Comparison of ENCODE assay signal across 1 cellular context in the genomic region with DNA sequence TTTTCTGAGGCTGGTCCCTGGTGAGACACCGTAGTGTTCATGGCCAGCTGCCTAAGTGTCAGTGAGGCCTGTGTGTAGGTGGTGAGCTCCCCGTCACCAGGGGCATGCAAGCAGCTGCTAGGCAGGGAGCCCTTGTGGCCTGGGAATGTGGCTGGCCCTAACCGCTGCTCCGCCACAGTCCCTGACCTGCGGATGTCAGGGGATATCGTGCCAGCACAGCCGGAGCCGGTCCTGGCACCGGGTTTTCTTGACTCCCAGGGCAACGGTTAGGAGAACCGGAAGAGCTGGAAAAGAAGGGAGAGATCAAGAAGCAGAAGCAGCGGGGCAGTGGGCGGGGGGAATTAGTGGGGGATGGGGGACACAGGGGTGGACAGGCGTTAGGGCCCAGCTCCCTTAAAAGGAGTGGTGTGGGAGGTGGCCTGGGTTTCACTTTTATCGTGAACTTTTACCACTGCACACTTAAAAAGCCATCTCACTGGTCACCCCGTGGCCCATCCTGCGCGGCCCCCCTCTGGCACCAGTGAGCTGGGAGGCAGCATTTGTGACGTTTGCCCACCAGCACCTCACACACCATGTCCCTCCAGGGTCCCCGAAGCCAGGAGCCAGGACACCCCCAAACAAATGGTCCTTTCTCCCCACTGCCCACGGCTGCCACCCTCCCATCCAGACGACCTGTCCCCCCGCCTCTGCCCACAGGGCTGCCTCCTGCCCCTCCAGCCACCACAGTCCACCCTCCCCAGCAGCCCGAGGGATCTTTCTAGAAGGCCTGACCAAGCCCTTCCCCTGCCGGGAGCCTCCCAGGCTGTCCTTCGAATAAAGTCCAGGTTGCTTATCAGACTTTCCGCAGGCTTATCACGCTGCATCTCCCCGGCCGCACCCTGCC.
TF ChIP-seq lines count a peak whose summit lies in the region.

No MANE protein-coding gene starts in this region.

TF ChIP-seq in K562, 482 proteins besides CTCF, POLR2A, EP300 and RAD21 (continued from another document and continues in another):
- TF ChIP-seq, protein P1, sequence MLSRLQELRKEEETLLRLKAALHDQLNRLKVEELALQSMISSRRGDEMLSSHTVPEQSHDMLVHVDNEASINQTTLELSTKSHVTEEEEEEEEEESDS (CRISPR knock-in tag; IDR thresholded peaks at IDR 0.05), result no peak
- TF ChIP-seq HOXB6 (CRISPR knock-in tag; IDR thresholded peaks at IDR 0.05; ENCODE audit: borderline replicate concordance) (no peak), TEAD1 (CRISPR knock-in tag; IDR thresholded peaks at IDR 0.05) (peak; percentile 8 to 85; a peak in 2 of 4 replicates), ZNF583 (CRISPR knock-in tag; IDR thresholded peaks at IDR 0.05) (peak; percentile 28; the same call in 1 of the 2 replicates), HDAC2 (IDR thresholded peaks at IDR 0.05) (peak; percentile 100), TAF1 (IDR thresholded peaks at IDR 0.05; ENCODE audit: control insufficient read depth, extremely low read depth, insufficient read depth, low read length, severe bottlenecking) (peak; percentile 66), YY1 (IDR thresholded peaks at IDR 0.05; ENCODE audit: borderline replicate concordance in 1 of 3, control insufficient read depth in 1 of 3, extremely low read depth in 1 of 3, insufficient read depth in 3 of 3, insufficient read length in 1 of 3, insufficient replicate concordance in 2 of 3, low read depth in 1 of 3, low read length in 2 of 3) (peak in 2 of 3 experiments; percentile 43 to 52), ZNF282 (CRISPR knock-in tag; IDR thresholded peaks at IDR 0.05) (no peak), ZNF24 (IDR thresholded peaks at IDR 0.05) (peak; percentile 81), KDM5B (IDR thresholded peaks at IDR 0.05; ENCODE audit: insufficient replicate concordance, low read depth, low read length) (peak; percentile 36), ZNF263 (CRISPR knock-in tag; IDR thresholded peaks at IDR 0.05; ENCODE audit: borderline replicate concordance) (peak; percentile 73), ZBTB17 (CRISPR knock-in tag; IDR thresholded peaks at IDR 0.05) (peak; percentile 54), ILF3 (IDR thresholded peaks at IDR 0.05; ENCODE audit: borderline replicate concordance) (no peak), HNRNPH1 (optimal IDR thresholded peaks at IDR 0.05; ENCODE audit: low read depth, low read length) (no peak), SP1 (CRISPR knock-in tag; IDR thresholded peaks at IDR 0.05) (peak; percentile 94), ZNF133 (CRISPR knock-in tag; IDR thresholded peaks at IDR 0.05) (no peak), JUN (IDR thresholded peaks at IDR 0.05; ENCODE audit: borderline replicate concordance, low read depth, low read length) (no peak), JUN (CRISPR knock-in tag; IDR thresholded peaks at IDR 0.05; ENCODE audit: borderline replicate concordance) (0 out of 2 replicates have a peak, but pooled peaks have one; percentile 27), ZNF3 (CRISPR knock-in tag; IDR thresholded peaks at IDR 0.05) (no peak), ZNF644 (tag; IDR thresholded peaks at IDR 0.05; ENCODE audit: low read depth) (peak; percentile 77), ZNF830 (CRISPR knock-in tag; IDR thresholded peaks at IDR 0.05) (peak; percentile 74; the same call in 1 of the 2 replicates), RBFOX2 (IDR thresholded peaks at IDR 0.05; ENCODE audit: low read depth, low read length) (peak; percentile 81), WHSC1 (IDR thresholded peaks at IDR 0.05; ENCODE audit: low read length) (no peak), MYNN (IDR thresholded peaks at IDR 0.05) (peak; percentile 46), MYNN (CRISPR knock-in tag; IDR thresholded peaks at IDR 0.05) (no peak), EGR1 (conservative IDR thresholded peaks at IDR 0.05) (peak; percentile 48), SUPT5H (IDR thresholded peaks at IDR 0.05) (peak; percentile 83), SRSF3 (IDR thresholded peaks at IDR 0.05; ENCODE audit: insufficient read depth, low read length) (no peak), CBX3 (IDR thresholded peaks at IDR 0.05; ENCODE audit: borderline replicate concordance in 1 of 2, low read length in 2 of 2) (peak; percentile 38 to 97), KLF16 (IDR thresholded peaks at IDR 0.05) (no peak), ZNF79 (CRISPR knock-in tag; IDR thresholded peaks at IDR 0.05; ENCODE audit: low read depth) (no peak), CTBP1 (IDR thresholded peaks at IDR 0.05; ENCODE audit: borderline replicate concordance) (peak; percentile 43; the same call in 1 of the 2 replicates), RBM25 (IDR thresholded peaks at IDR 0.05; ENCODE audit: low read depth, low read length, severe bottlenecking) (peak; percentile 96), SAP30 (IDR thresholded peaks at IDR 0.05; ENCODE audit: borderline replicate concordance, insufficient read depth, low read depth, low read length, poor library complexity, severe bottlenecking) (no peak), CXXC5 (CRISPR knock-in tag; IDR thresholded peaks at IDR 0.05) (peak; percentile 91), ZC3H11A (IDR thresholded peaks at IDR 0.05; ENCODE audit: low read depth, low read length) (no peak)
- TF ChIP-seq, protein P2, sequence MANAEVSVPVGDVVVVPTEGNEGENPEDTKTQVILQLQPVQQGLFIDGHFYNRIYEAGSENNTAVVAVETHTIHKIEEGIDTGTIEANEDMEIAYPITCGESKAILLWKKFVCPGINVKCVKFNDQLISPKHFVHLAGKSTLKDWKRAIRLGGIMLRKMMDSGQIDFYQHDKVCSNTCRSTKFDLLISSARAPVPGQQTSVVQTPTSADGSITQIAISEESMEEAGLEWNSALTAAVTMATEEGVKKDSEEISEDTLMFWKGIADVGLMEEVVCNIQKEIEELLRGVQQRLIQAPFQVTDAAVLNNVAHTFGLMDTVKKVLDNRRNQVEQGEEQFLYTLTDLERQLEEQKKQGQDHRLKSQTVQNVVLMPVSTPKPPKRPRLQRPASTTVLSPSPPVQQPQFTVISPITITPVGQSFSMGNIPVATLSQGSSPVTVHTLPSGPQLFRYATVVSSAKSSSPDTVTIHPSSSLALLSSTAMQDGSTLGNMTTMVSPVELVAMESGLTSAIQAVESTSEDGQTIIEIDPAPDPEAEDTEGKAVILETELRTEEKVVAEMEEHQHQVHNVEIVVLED (CRISPR knock-in tag; IDR thresholded peaks at IDR 0.05), result peak; percentile 29; the same call in 1 of the 2 replicates
- TF ChIP-seq, protein P3, sequence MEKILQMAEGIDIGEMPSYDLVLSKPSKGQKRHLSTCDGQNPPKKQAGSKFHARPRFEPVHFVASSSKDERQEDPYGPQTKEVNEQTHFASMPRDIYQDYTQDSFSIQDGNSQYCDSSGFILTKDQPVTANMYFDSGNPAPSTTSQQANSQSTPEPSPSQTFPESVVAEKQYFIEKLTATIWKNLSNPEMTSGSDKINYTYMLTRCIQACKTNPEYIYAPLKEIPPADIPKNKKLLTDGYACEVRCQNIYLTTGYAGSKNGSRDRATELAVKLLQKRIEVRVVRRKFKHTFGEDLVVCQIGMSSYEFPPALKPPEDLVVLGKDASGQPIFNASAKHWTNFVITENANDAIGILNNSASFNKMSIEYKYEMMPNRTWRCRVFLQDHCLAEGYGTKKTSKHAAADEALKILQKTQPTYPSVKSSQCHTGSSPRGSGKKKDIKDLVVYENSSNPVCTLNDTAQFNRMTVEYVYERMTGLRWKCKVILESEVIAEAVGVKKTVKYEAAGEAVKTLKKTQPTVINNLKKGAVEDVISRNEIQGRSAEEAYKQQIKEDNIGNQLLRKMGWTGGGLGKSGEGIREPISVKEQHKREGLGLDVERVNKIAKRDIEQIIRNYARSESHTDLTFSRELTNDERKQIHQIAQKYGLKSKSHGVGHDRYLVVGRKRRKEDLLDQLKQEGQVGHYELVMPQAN (IDR thresholded peaks at IDR 0.05; ENCODE audit: borderline replicate concordance), result peak; percentile 69
- TF ChIP-seq, protein P4, sequence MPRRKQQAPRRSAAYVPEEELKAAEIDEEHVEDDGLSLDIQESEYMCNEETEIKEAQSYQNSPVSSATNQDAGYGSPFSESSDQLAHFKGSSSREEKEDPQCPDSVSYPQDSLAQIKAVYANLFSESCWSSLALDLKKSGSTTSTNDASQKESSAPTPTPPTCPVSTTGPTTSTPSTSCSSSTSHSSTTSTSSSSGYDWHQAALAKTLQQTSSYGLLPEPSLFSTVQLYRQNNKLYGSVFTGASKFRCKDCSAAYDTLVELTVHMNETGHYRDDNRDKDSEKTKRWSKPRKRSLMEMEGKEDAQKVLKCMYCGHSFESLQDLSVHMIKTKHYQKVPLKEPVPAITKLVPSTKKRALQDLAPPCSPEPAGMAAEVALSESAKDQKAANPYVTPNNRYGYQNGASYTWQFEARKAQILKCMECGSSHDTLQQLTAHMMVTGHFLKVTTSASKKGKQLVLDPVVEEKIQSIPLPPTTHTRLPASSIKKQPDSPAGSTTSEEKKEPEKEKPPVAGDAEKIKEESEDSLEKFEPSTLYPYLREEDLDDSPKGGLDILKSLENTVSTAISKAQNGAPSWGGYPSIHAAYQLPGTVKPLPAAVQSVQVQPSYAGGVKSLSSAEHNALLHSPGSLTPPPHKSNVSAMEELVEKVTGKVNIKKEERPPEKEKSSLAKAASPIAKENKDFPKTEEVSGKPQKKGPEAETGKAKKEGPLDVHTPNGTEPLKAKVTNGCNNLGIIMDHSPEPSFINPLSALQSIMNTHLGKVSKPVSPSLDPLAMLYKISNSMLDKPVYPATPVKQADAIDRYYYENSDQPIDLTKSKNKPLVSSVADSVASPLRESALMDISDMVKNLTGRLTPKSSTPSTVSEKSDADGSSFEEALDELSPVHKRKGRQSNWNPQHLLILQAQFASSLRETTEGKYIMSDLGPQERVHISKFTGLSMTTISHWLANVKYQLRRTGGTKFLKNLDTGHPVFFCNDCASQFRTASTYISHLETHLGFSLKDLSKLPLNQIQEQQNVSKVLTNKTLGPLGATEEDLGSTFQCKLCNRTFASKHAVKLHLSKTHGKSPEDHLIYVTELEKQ (CRISPR knock-in tag; IDR thresholded peaks at IDR 0.05), result no peak
- TF ChIP-seq, protein P5, sequence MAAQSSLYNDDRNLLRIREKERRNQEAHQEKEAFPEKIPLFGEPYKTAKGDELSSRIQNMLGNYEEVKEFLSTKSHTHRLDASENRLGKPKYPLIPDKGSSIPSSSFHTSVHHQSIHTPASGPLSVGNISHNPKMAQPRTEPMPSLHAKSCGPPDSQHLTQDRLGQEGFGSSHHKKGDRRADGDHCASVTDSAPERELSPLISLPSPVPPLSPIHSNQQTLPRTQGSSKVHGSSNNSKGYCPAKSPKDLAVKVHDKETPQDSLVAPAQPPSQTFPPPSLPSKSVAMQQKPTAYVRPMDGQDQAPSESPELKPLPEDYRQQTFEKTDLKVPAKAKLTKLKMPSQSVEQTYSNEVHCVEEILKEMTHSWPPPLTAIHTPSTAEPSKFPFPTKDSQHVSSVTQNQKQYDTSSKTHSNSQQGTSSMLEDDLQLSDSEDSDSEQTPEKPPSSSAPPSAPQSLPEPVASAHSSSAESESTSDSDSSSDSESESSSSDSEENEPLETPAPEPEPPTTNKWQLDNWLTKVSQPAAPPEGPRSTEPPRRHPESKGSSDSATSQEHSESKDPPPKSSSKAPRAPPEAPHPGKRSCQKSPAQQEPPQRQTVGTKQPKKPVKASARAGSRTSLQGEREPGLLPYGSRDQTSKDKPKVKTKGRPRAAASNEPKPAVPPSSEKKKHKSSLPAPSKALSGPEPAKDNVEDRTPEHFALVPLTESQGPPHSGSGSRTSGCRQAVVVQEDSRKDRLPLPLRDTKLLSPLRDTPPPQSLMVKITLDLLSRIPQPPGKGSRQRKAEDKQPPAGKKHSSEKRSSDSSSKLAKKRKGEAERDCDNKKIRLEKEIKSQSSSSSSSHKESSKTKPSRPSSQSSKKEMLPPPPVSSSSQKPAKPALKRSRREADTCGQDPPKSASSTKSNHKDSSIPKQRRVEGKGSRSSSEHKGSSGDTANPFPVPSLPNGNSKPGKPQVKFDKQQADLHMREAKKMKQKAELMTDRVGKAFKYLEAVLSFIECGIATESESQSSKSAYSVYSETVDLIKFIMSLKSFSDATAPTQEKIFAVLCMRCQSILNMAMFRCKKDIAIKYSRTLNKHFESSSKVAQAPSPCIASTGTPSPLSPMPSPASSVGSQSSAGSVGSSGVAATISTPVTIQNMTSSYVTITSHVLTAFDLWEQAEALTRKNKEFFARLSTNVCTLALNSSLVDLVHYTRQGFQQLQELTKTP (IDR thresholded peaks at IDR 0.05; ENCODE audit: low read depth in 1 of 2, partially characterized antibody in 2 of 2), result peak in 1 of 2 experiments; percentile 70
- TF ChIP-seq, protein P6, sequence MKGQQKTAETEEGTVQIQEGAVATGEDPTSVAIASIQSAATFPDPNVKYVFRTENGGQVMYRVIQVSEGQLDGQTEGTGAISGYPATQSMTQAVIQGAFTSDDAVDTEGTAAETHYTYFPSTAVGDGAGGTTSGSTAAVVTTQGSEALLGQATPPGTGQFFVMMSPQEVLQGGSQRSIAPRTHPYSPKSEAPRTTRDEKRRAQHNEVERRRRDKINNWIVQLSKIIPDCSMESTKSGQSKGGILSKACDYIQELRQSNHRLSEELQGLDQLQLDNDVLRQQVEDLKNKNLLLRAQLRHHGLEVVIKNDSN (CRISPR knock-in tag; IDR thresholded peaks at IDR 0.05), result no peak
- TF ChIP-seq, protein P7, sequence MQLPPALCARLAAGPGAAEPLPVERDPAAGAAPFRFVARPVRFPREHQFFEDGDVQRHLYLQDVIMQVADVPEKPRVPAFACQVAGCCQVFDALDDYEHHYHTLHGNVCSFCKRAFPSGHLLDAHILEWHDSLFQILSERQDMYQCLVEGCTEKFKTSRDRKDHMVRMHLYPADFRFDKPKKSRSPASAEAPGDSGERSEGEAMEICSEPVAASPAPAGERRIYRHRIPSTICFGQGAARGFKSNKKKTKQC (CRISPR knock-in tag; IDR thresholded peaks at IDR 0.05), result peak; percentile 59; the same call in 1 of the 2 replicates
- TF ChIP-seq, protein P8, sequence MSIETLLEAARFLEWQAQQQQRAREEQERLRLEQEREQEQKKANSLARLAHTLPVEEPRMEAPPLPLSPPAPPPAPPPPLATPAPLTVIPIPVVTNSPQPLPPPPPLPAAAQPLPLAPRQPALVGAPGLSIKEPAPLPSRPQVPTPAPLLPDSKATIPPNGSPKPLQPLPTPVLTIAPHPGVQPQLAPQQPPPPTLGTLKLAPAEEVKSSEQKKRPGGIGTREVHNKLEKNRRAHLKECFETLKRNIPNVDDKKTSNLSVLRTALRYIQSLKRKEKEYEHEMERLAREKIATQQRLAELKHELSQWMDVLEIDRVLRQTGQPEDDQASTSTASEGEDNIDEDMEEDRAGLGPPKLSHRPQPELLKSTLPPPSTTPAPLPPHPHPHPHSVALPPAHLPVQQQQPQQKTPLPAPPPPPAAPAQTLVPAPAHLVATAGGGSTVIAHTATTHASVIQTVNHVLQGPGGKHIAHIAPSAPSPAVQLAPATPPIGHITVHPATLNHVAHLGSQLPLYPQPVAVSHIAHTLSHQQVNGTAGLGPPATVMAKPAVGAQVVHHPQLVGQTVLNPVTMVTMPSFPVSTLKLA (conservative IDR thresholded peaks at IDR 0.05), result peak; percentile 43 to 66; a peak in 3 of 4 replicates
- TF ChIP-seq, protein P9, sequence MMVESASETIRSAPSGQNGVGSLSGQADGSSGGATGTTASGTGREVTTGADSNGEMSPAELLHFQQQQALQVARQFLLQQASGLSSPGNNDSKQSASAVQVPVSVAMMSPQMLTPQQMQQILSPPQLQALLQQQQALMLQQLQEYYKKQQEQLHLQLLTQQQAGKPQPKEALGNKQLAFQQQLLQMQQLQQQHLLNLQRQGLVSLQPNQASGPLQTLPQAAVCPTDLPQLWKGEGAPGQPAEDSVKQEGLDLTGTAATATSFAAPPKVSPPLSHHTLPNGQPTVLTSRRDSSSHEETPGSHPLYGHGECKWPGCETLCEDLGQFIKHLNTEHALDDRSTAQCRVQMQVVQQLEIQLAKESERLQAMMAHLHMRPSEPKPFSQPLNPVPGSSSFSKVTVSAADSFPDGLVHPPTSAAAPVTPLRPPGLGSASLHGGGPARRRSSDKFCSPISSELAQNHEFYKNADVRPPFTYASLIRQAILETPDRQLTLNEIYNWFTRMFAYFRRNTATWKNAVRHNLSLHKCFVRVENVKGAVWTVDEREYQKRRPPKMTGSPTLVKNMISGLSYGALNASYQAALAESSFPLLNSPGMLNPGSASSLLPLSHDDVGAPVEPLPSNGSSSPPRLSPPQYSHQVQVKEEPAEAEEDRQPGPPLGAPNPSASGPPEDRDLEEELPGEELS (CRISPR knock-in tag; IDR thresholded peaks at IDR 0.05; ENCODE audit: borderline replicate concordance), result 0 out of 2 replicates have a peak, but pooled peaks have one; percentile 68
